In the genomic region with DNA sequence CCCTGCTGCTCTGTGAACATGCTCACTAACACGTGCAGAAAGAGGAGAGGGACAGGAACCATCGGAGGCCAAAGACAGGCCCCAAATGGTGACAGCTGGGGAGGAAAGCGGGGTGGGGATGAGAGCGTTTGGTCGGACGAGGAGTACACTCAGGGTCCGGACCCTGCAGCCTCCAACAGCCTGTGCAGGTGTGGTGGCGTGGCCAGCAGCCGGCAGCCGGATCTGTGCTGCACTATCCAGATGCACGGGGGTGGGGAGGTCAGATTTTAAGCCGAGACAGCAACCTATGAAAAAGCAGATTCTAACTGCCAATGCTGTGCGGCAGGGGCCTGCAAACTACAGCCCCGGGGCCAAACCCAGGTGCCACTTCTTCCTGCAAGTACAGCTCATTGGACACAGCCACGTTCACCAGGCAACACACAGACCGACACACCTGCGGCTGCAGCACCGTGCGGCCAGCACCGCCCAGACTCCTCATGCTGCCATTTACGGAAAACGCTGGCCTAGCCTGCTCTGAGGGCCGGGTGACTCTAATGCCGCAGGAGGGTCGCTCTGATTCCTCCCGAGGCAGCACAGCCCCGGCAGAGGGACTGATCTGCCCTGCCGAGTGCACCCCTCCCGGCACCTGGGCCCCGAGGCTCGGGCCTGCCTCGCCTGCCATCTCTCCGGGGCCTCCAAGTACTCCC, we compare ENCODE assay signal across 1 cellular context.
TF ChIP-seq lines count a peak whose summit lies in the region.

No MANE protein-coding gene starts in this region.

TF ChIP-seq in H1, 55 proteins besides CTCF, POLR2A, EP300 and RAD21:
- TF ChIP-seq SP4 (IDR thresholded peaks at IDR 0.05; ENCODE audit: low read length): no peak
- TF ChIP-seq GTF2F1 (IDR thresholded peaks at IDR 0.05; ENCODE audit: borderline replicate concordance, low read depth, low read length): no peak
- no peak for TF ChIP-seq MAFK (IDR thresholded peaks at IDR 0.05; ENCODE audit: low read depth, low read length)
- TF ChIP-seq, protein P1, sequence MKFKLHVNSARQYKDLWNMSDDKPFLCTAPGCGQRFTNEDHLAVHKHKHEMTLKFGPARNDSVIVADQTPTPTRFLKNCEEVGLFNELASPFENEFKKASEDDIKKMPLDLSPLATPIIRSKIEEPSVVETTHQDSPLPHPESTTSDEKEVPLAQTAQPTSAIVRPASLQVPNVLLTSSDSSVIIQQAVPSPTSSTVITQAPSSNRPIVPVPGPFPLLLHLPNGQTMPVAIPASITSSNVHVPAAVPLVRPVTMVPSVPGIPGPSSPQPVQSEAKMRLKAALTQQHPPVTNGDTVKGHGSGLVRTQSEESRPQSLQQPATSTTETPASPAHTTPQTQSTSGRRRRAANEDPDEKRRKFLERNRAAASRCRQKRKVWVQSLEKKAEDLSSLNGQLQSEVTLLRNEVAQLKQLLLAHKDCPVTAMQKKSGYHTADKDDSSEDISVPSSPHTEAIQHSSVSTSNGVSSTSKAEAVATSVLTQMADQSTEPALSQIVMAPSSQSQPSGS (IDR thresholded peaks at IDR 0.05; ENCODE audit: low read length): no peak
- TF ChIP-seq FOSL1 (IDR thresholded peaks at IDR 0.05; ENCODE audit: insufficient read depth, low read depth, low read length): no peak
- no peak for TF ChIP-seq TAF1 (IDR thresholded peaks at IDR 0.05; ENCODE audit: low read depth, low read length)
- TF ChIP-seq, protein P2, sequence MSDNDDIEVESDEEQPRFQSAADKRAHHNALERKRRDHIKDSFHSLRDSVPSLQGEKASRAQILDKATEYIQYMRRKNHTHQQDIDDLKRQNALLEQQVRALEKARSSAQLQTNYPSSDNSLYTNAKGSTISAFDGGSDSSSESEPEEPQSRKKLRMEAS (IDR thresholded peaks at IDR 0.05): no peak
- TF ChIP-seq, protein P3, sequence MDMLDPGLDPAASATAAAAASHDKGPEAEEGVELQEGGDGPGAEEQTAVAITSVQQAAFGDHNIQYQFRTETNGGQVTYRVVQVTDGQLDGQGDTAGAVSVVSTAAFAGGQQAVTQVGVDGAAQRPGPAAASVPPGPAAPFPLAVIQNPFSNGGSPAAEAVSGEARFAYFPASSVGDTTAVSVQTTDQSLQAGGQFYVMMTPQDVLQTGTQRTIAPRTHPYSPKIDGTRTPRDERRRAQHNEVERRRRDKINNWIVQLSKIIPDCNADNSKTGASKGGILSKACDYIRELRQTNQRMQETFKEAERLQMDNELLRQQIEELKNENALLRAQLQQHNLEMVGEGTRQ (IDR thresholded peaks at IDR 0.05; ENCODE audit: low read length): no peak
- no peak for TF ChIP-seq SIRT6 (IDR thresholded peaks at IDR 0.05; ENCODE audit: low read length)
- TF ChIP-seq SIN3A (conservative IDR thresholded peaks at IDR 0.05 in 1 of 2, IDR thresholded peaks at IDR 0.05 in 1 of 2; ENCODE audit: low read depth in 1 of 2, low read length in 2 of 2): no peak
- no peak for TF ChIP-seq TBP (IDR thresholded peaks at IDR 0.05; ENCODE audit: low read depth, low read length)
- TF ChIP-seq CTBP2 (IDR thresholded peaks at IDR 0.05; ENCODE audit: borderline replicate concordance, insufficient read depth, insufficient read length, low read length): no peak
- no peak for TF ChIP-seq RNF2 (IDR thresholded peaks at IDR 0.05; ENCODE audit: borderline replicate concordance, low read depth, low read length, missing control alignments, poor library complexity, severe bottlenecking)
- no peak for TF ChIP-seq JUND (IDR thresholded peaks at IDR 0.05; ENCODE audit: low read length)
- TF ChIP-seq KDM5A (IDR thresholded peaks at IDR 0.05; ENCODE audit: low read length): no peak
